Comparison of ENCODE assay signal across 8 cellular contexts in the genomic region with DNA sequence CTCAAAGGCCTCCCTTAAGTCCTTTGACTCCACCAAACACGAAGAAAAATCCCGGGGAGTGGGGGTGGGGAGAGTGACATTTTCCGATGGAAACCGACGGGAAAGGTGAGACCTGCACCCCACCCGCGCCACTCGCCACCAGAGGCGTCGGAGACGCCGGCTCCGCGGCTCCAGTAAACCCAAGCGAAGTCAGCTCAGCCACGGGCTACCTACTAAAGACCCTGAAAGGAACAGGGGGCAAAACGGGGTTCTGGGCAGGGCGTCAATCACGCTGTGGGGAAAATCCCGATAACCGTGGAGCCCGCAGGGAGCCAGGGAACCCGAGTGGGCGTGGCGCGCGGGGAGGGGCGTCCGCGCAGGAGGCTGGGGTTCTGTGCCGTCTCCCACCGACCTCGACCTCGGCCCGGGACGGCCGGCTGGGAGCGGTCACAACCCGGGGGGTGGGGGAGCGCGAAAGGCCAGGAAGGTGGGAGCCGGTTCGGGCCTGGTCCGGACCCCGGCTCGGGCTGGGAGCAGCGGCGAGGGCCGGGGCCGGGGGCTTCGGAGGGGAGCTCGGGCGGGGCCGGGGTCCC.
DNase-seq lines count a peak whose midpoint lies in the region.

No MANE protein-coding gene starts in this region.

- H3K36me3 ChIP-seq in HAP-1 (replicated peaks) = peaks cover 25% of the 10 kb centered on the region

- in situ Hi-C loops in HAP-1 (cut with MboI; ENCODE audit: low sequenced_read_pairs) = no loop called here

- no peaks in the 10 kb centered on the region for H3K9me3 ChIP-seq in HAP-1

- peak overlapping the region; percentile 90 for H3K4me3 ChIP-seq in HAP-1

- no peaks in the 10 kb centered on the region for H3K27me3 ChIP-seq in HAP-1 (ENCODE audit: low read depth)

- DNase-seq in GM03348 (ENCODE audit: low spot score) (peak; percentile 76), HAP-1 (ENCODE audit: low spot score in 2 of 2) (peak in 1 of 2 experiments; percentile 56), NCI-H69 (lab: John Stamatoyannopoulos, UW) (peak; percentile 61), glomerular visceral epithelial cell (ENCODE audit: extremely low spot score) (peak; percentile 42), retina (peak; percentile 61), NCI-H2107 (lab: John Stamatoyannopoulos, UW) (no peak), superior temporal gyrus (ENCODE audit: extremely low spot score) (no peak)
- peak; percentile 24 for DNase-seq in activated effector memory CD4-positive, alpha-beta T cell treated with Interleukin-2 at 50 U/mL for 16 hours

- H3K4me1 ChIP-seq in HAP-1 = peaks cover 2% of the 10 kb centered on the region; the same call in 1 of the 2 replicates

Comparison
In these comparisons a context has a peak if more than half of its experiments do, and no peak if none do; other contexts are left out.
1. DNase-seq: peak in GM03348 (single experiment), NCI-H69 (single experiment), activated effector memory CD4-positive, alpha-beta T cell treated with Interleukin-2 at 50 U/mL for 16 hours (single experiment), glomerular visceral epithelial cell (single experiment) and retina (single experiment); none in NCI-H2107 (single experiment) and superior temporal gyrus (single experiment).